In the genomic region with DNA sequence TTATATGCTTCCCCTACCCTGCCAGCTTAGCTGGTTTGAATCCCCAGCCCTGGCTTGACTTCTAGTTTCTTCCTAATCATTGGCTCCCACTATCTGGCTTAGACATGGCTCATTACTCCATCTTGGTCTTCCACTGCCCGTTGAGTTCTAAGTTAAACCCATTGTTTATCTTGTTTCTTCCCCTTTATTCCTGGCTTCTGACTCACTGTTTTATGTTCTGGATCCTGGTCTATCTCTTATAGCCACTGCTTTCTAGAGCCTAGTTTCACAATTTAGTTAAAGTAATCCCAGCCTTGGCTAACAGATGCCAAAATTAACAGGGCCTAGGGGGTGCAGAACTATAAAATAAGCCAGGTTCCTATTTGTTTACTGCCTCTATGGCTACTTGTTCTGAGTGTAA, we compare ENCODE assay signal across 16 cellular contexts.
"Had no signal": no experiment of that assay in that cellular context is flagged by ENCODE, and none has a peak within 500 bp of the region (broad histone marks: within the 10 kb centered on the region; RNA-seq: fewer than 3 reads in every experiment).

No MANE protein-coding gene starts in this region.

- DNase-seq: activated CD4-positive, alpha-beta T cell treated with anti-CD3 and anti-CD28 coated beads for 1 hour; activated CD4-positive, alpha-beta T cell treated with anti-CD3 and anti-CD28 coated beads, Interleukin-2, amount 50 U/mL, for 48 hours; activated naive CD4-positive, alpha-beta T cell treated with Interleukin-2 at 50 U/mL for 16 hours; esophagus squamous epithelium; islet precursor cell; left lung; mammary epithelial cell; naive B cell; stimulated activated naive B cell treated with anti-CD40 and anti-IgM and Interleukin-4, amounts not matched to agents 10 μg/mL and 1 μg/mL and 100 μg/mL, for 72 hours; substantia nigra; T-cell; transverse colon had no signal

- H3K9me3 ChIP-seq: esophagus squamous epithelium, left lung, transverse colon, vagina had no signal

- H3K4me3 ChIP-seq: esophagus squamous epithelium, left lung, transverse colon, vagina had no signal

- H3K4me1 Mint-ChIP-seq: activated T-helper 17 cell treated with anti-CD3 and anti-CD28 coated beads, Interleukin-2, amount 50 U/mL, for 72 hours; naive B cell; stimulated activated naive B cell treated with anti-CD40 and anti-IgM and Interleukin-4, amounts not matched to agents 10 μg/mL and 1 μg/mL and 100 μg/mL, for 72 hours; T-cell had no signal

- H3K36me3 ChIP-seq: transverse colon, vagina had no signal

- FAIRE-seq: colon, endothelial cell of umbilical vein had no signal

- H3K27ac Mint-ChIP-seq: activated T-helper 17 cell treated with anti-CD3 and anti-CD28 coated beads, Interleukin-2, amount 50 U/mL, for 72 hours; stimulated activated naive B cell treated with anti-CD40 and anti-IgM and Interleukin-4, amounts not matched to agents 10 μg/mL and 1 μg/mL and 100 μg/mL, for 72 hours; T-cell had no signal

- H3K4me3 Mint-ChIP-seq: activated T-helper 17 cell treated with anti-CD3 and anti-CD28 coated beads, Interleukin-2, amount 50 U/mL, for 72 hours; stimulated activated naive B cell treated with anti-CD40 and anti-IgM and Interleukin-4, amounts not matched to agents 10 μg/mL and 1 μg/mL and 100 μg/mL, for 72 hours; T-cell had no signal

- H3K27me3 Mint-ChIP-seq: activated T-helper 17 cell treated with anti-CD3 and anti-CD28 coated beads, Interleukin-2, amount 50 U/mL, for 72 hours; naive B cell; stimulated activated naive B cell treated with anti-CD40 and anti-IgM and Interleukin-4, amounts not matched to agents 10 μg/mL and 1 μg/mL and 100 μg/mL, for 72 hours had no signal

- H3K27me3 ChIP-seq: esophagus squamous epithelium, left lung, transverse colon, vagina had no signal

- H3K9me3 Mint-ChIP-seq: activated T-helper 17 cell treated with anti-CD3 and anti-CD28 coated beads, Interleukin-2, amount 50 U/mL, for 72 hours; stimulated activated naive B cell treated with anti-CD40 and anti-IgM and Interleukin-4, amounts not matched to agents 10 μg/mL and 1 μg/mL and 100 μg/mL, for 72 hours; T-cell had no signal

- ATAC-seq: activated T-helper 17 cell treated with anti-CD3 and anti-CD28 coated beads, Interleukin-2, amount 50 U/mL, for 72 hours; left lung; stimulated activated naive B cell treated with anti-CD40 and anti-IgM and Interleukin-4, amounts not matched to agents 10 μg/mL and 1 μg/mL and 100 μg/mL, for 72 hours; T-cell had no signal
